ENCODE assay signal across 1 cellular context in genomic region chr6:146944809-146945208, GRCh38.
TF ChIP-seq lines count a peak whose summit lies in the region.

No MANE protein-coding gene starts in this region.

TF ChIP-seq in GM12878, 131 proteins besides CTCF, POLR2A, EP300 and RAD21 (continued from another document):
- TF ChIP-seq PAX5 (IDR thresholded peaks at IDR 0.05; ENCODE audit: borderline replicate concordance, low read depth, low read length) (no peak), REST (IDR thresholded peaks at IDR 0.05; ENCODE audit: low read depth, low read length) (no peak), EED (IDR thresholded peaks at IDR 0.05; ENCODE audit: low read depth) (no peak), MAX (IDR thresholded peaks at IDR 0.05; ENCODE audit: low read depth, low read length) (no peak), ZBTB11 (CRISPR knock-in tag; IDR thresholded peaks at IDR 0.05) (no peak), ZNF384 (IDR thresholded peaks at IDR 0.05; ENCODE audit: borderline replicate concordance, low read depth, low read length) (no peak), RB1 (IDR thresholded peaks at IDR 0.05; ENCODE audit: borderline replicate concordance) (no peak), BMI1 (IDR thresholded peaks at IDR 0.05; ENCODE audit: borderline replicate concordance) (no peak), POU2F2 (IDR thresholded peaks at IDR 0.05; ENCODE audit: borderline replicate concordance, low read depth, low read length) (no peak)
